30 cellular contexts compared by ENCODE assay signal in the genomic region with DNA sequence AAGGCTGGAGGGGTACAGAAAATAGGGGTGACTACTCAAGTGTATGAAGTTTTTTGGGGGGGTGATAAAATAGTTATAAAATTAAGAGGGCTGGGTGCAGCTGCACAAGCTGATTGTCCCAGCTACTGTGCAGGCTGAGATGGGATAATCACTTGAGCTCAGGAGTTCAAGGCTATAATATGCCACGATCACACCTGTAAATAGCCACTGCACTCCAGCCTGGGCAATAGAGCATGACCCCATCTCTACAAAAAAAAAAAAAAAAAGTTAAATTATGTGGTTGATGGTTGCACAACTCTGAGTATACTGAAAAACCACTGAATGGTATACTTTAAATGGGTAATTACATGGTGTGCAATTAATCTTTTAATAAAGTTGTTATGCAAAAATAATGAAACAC.
"Had no signal": no experiment of that assay in that cellular context is flagged by ENCODE, and none has a peak within 500 bp of the region (broad histone marks: within the 10 kb centered on the region; RNA-seq: fewer than 3 reads in every experiment).

No MANE protein-coding gene starts in this region.

- DNase-seq: activated CD4-positive, alpha-beta memory T cell treated with anti-CD3 and anti-CD28 coated beads for 36 hours; activated CD4-positive, alpha-beta T cell treated with anti-CD3 and anti-CD28 coated beads, Interleukin-2, amount 50 U/mL, for 1 hour; activated CD8-positive, alpha-beta memory T cell treated with anti-CD3 and anti-CD28 coated beads, Interleukin-2, amount 50 U/mL, for 4 hours; activated effector memory CD4-positive, alpha-beta T cell treated with anti-CD3 and anti-CD28 coated beads, Interleukin-2, amount 50 U/mL, for 16 hours; activated naive CD4-positive, alpha-beta T cell; activated naive CD4-positive, alpha-beta T cell treated with anti-CD3 and anti-CD28 coated beads, Interleukin-2, amount 50 U/mL, for 16 hours; activated naive CD8-positive, alpha-beta T cell treated with anti-CD3 and anti-CD28 coated beads, Interleukin-2, amount 10 ng/mL, durations not matched to agents 7 days and 5 days; activated T-cell treated with anti-CD3 and anti-CD28 coated beads, Interleukin-2, amount 50 U/mL, for 72 hours; amygdala; MM.1S; NCI-H1048; NCI-H1105 treated with DMSO at 0.1 percent for 48 hours; NCI-H1436; NCI-H1694 treated with DMSO at 0.1 percent for 48 hours; NCI-H2029; NCI-H510A; NCI-H526; NCI-H748 treated with DMSO at 0.1 percent for 48 hours; NK-92 treated with Interleukin-12 subunit alpha and Interleukin-12 subunit beta, amount 100 ng/mL, for 24 hours; PC-9; SIG-M5; T-helper 1 cell; T-helper 9 cell; WERI-Rb-1 had no signal

- H3K27me3 Mint-ChIP-seq: activated CD4-positive, alpha-beta memory T cell treated with anti-CD3 and anti-CD28 coated beads for 36 hours; activated naive CD8-positive, alpha-beta T cell treated with anti-CD3 and anti-CD28 coated beads, Interleukin-2, amount 10 ng/mL, durations not matched to agents 7 days and 5 days; activated T-helper 17 cell treated with anti-CD3 and anti-CD28 coated beads, Interleukin-2, amount 50 U/mL, for 72 hours; central memory CD8-positive, alpha-beta T cell had no signal

- H3K27ac Mint-ChIP-seq: activated CD4-positive, alpha-beta memory T cell treated with anti-CD3 and anti-CD28 coated beads for 36 hours; activated naive CD8-positive, alpha-beta T cell treated with anti-CD3 and anti-CD28 coated beads, Interleukin-2, amount 10 ng/mL, durations not matched to agents 7 days and 5 days; activated T-helper 17 cell treated with anti-CD3 and anti-CD28 coated beads, Interleukin-2, amount 50 U/mL, for 72 hours had no signal

- H3K4me3 Mint-ChIP-seq: activated CD4-positive, alpha-beta memory T cell treated with anti-CD3 and anti-CD28 coated beads for 36 hours; activated naive CD8-positive, alpha-beta T cell treated with anti-CD3 and anti-CD28 coated beads, Interleukin-2, amount 10 ng/mL, durations not matched to agents 7 days and 5 days had no signal

- H3K27ac ChIP-seq: ascending aorta, cardiac muscle cell, KMS-11, PC-9, RWPE1, WERI-Rb-1 had no signal

- H3K9me3 Mint-ChIP-seq: activated T-helper 17 cell treated with anti-CD3 and anti-CD28 coated beads, Interleukin-2, amount 50 U/mL, for 72 hours; central memory CD8-positive, alpha-beta T cell had no signal
